ENCODE assay signal across 13 cellular contexts in genomic region chr12:105351523-105351922, GRCh38. TPM values are rescaled to one million over a fixed set of nuclear protein-coding genes. Genes with fewer than 3 reads are reported as not detected.
A peak's percentile ranks its signal among the peaks of the same experiment; 100 is the strongest.
DNase-seq lines count a peak whose midpoint lies in the region; ATAC-seq, FAIRE-seq and TF ChIP-seq lines count a peak whose summit lies in the region.
"Had no signal": no experiment of that assay in that cellular context is flagged by ENCODE, and none has a peak within 500 bp of the region (broad histone marks: within the 10 kb centered on the region; RNA-seq: fewer than 3 reads in every experiment).

No MANE protein-coding gene starts in this region.

- H3K27ac Mint-ChIP-seq in astrocyte (ENCODE audit: unreplicated experiment), result peak overlapping the region; percentile 22

- H3K9me3 ChIP-seq in astrocyte (ENCODE audit: insufficient read depth, low read depth, low read length), result no peaks in the 10 kb centered on the region
- no peaks in the 10 kb centered on the region for H3K9me3 ChIP-seq in lower lobe of right lung
- H3K9me3 ChIP-seq: body of pancreas had no signal

- peaks cover 86% of the 10 kb centered on the region for H3K79me2 ChIP-seq in astrocyte (ENCODE audit: insufficient read depth, low read length)

- DNase-seq in GM12892 (ENCODE audit: insufficient read length) (no peak), astrocyte (ENCODE audit: low read depth) (no peak), lower lobe of right lung (no peak), left ventricle myocardium superior (no peak)
- DNase-seq in stimulated activated CD4-positive, alpha-beta T cell treated with anti-CD3 and anti-CD28 coated beads, Interleukin-2, amount 100 ng/mL, for 24 hours, result no peak
- DNase-seq: body of pancreas, NCI-H526 had no signal

- no peaks in the 10 kb centered on the region for H3K9me3 Mint-ChIP-seq in astrocyte (ENCODE audit: unreplicated experiment)

- H3K27ac ChIP-seq in astrocyte (ENCODE audit: low read depth, low read length) (no peak overlapping the region), lower lobe of right lung (no peak overlapping the region)
- H3K27ac ChIP-seq: epithelial cell of prostate had no signal

- H3K4me3 Mint-ChIP-seq in astrocyte (ENCODE audit: unreplicated experiment), result no peak overlapping the region

- H3K9ac ChIP-seq in astrocyte (ENCODE audit: low read length), result no peak overlapping the region

- no peak overlapping the region for H3K4me3 ChIP-seq in astrocyte (ENCODE audit: insufficient read depth, low read depth, low read length)
- no peak overlapping the region for H3K4me3 ChIP-seq in lower lobe of right lung
- H3K4me3 ChIP-seq: body of pancreas had no signal

- no peak overlapping the region for H3K4me2 ChIP-seq in astrocyte (ENCODE audit: low read length)

- no peaks in the 10 kb centered on the region for H3K27me3 Mint-ChIP-seq in astrocyte (ENCODE audit: low read depth, unreplicated experiment)

- FAIRE-seq in GM12892 (lab: Jason Lieb, UNC) (peak; percentile 77), astrocyte (lab: Jason Lieb, UNC) (no peak)

- TF ChIP-seq POLR2A in GM12892 (IDR thresholded peaks at IDR 0.05; ENCODE audit: low read depth, low read length), result no peak

- peaks cover 28% of the 10 kb centered on the region for H3K4me1 Mint-ChIP-seq in astrocyte (ENCODE audit: low read depth, unreplicated experiment)

- no peaks in the 10 kb centered on the region for H3K27me3 ChIP-seq in astrocyte (ENCODE audit: insufficient read depth, low read length)
- H3K27me3 ChIP-seq in lower lobe of right lung (ENCODE audit: low read depth), result no peaks in the 10 kb centered on the region
- H3K27me3 ChIP-seq: body of pancreas had no signal

- intact Hi-C loops in lower lobe of right lung (cut with DNase I) (no loop called here), left ventricle myocardium superior (cut with micrococcal nuclease) (no loop called here)

- no peak overlapping the region for H2AFZ ChIP-seq in astrocyte (ENCODE audit: low read depth, low read length)

- H3K36me3 Mint-ChIP-seq in astrocyte (ENCODE audit: low read depth, unreplicated experiment), result peaks cover 2% of the 10 kb centered on the region

- no peaks in the 10 kb centered on the region for H3K36me3 ChIP-seq in astrocyte (ENCODE audit: insufficient read depth, low read length)
- no peaks in the 10 kb centered on the region for H3K36me3 ChIP-seq in lower lobe of right lung

- H4K20me1 ChIP-seq in astrocyte (ENCODE audit: insufficient read depth, low read length), result peaks cover 55% of the 10 kb centered on the region

- TF ChIP-seq CTCF in astrocyte (IDR thresholded peaks at IDR 0.05; ENCODE audit: insufficient read depth, low read depth, low read length) (no peak), lower lobe of right lung (IDR thresholded peaks at IDR 0.05) (no peak)

- peaks cover 12% of the 10 kb centered on the region for H3K4me1 ChIP-seq in astrocyte (ENCODE audit: insufficient read depth, low read length)
- H3K4me1 ChIP-seq in lower lobe of right lung, result no peaks in the 10 kb centered on the region

- peak; percentile 46 for ATAC-seq in GM21367 (IDR thresholded peaks at IDR 0.05; ENCODE audit: unreplicated experiment)
- peak; percentile 53 for ATAC-seq in HG03095 (IDR thresholded peaks at IDR 0.05; ENCODE audit: unreplicated experiment)
- ATAC-seq in lower lobe of right lung, result no peak
- no peak for ATAC-seq in left ventricle myocardium superior
- no peak for ATAC-seq in HG02884 (IDR thresholded peaks at IDR 0.05; ENCODE audit: unreplicated experiment)
- ATAC-seq: body of pancreas, sciatic nerve, SK-N-SH treated with all-trans-retinoic acid at 6 μM for 48 hours had no signal

RNA-seq across cellular contexts. Expression of gene C12orf75, which starts 21.0 kb away (rescaled TPM):
- 131 TPM for polyA plus RNA-seq in GM12892 (2012; ENCODE audit: missing spikeins)
- total RNA-seq in astrocyte (130 and 163 TPM in 2 replicates), lower lobe of right lung (14.2 TPM), left ventricle myocardium superior (1.8 TPM)

Comparison
In these comparisons a context has a peak if more than half of its experiments do, and no peak if none do; other contexts are left out.
1. ATAC-seq: peak in GM21367 (single experiment) and HG03095 (single experiment); none in lower lobe of right lung (0 of 2), left ventricle myocardium superior (single experiment) and HG02884 (single experiment).